In genomic region chr18:2395427-2396161, GRCh38 we compare ENCODE assay signal across 16 cellular contexts.
DNase-seq lines count a peak whose midpoint lies in the region; ATAC-seq and TF ChIP-seq lines count a peak whose summit lies in the region.
"Had no signal": no experiment of that assay in that cellular context is flagged by ENCODE, and none has a peak within 500 bp of the region (broad histone marks: within the 10 kb centered on the region; RNA-seq: fewer than 3 reads in every experiment).

No MANE protein-coding gene starts in this region.

- ATAC-seq in GM18861 (IDR thresholded peaks at IDR 0.05; ENCODE audit: unreplicated experiment) (peak; percentile 81), GM21447 (IDR thresholded peaks at IDR 0.05; ENCODE audit: unreplicated experiment) (peak; percentile 85), HG03097 (IDR thresholded peaks at IDR 0.05; ENCODE audit: low FRiP score, unreplicated experiment) (peak; percentile 79)
- ATAC-seq: HCT116 had no signal

- no peak overlapping the region for H3K4me3 ChIP-seq in choroid plexus epithelial cell (ENCODE audit: low read depth, low read length)
- H3K4me3 ChIP-seq: suprapubic skin had no signal

- CTCF ChIA-PET in activated naive CD4-positive, alpha-beta T cell treated with anti-CD3 and anti-CD28 coated beads, Interleukin-2, amount 10 ng/mL, durations not matched to agents 7 days and 5 days (lab: Charles Lee): interaction anchor here (0.7 kb wide), 1 partner anchor 77 kb away, joined by 3 read pairs; no protein-coding TSS in a partner anchor

- DNase-seq in choroid plexus epithelial cell (ENCODE audit: low read depth) (peak; percentile 30), COLO829 (ENCODE audit: low spot score) (no peak), kidney glomerular epithelial cell (lab: John Stamatoyannopoulos, UW) (no peak), midbrain (lab: John Stamatoyannopoulos, UW) (no peak)
- no peak for DNase-seq in activated naive CD4-positive, alpha-beta T cell treated with anti-CD3 and anti-CD28 coated beads, Interleukin-2, amount 10 ng/mL, durations not matched to agents 7 days and 5 days
- DNase-seq: anterior cingulate cortex; effector CD8-positive, alpha-beta T cell; kidney; NCI-H146; NCI-H69 had no signal

- no peak for TF ChIP-seq CTCF in choroid plexus epithelial cell (conservative IDR thresholded peaks at IDR 0.05; ENCODE audit: low read depth, low read length)

- no peaks in the 10 kb centered on the region for H3K4me1 Mint-ChIP-seq in activated naive CD4-positive, alpha-beta T cell treated with anti-CD3 and anti-CD28 coated beads, Interleukin-2, amount 10 ng/mL, durations not matched to agents 7 days and 5 days
- H3K4me1 Mint-ChIP-seq: CD14-positive monocyte had no signal

- peaks cover 4% of the 10 kb centered on the region for H3K27me3 Mint-ChIP-seq in activated naive CD4-positive, alpha-beta T cell treated with anti-CD3 and anti-CD28 coated beads, Interleukin-2, amount 10 ng/mL, durations not matched to agents 7 days and 5 days

- no peaks in the 10 kb centered on the region for H3K36me3 Mint-ChIP-seq in activated naive CD4-positive, alpha-beta T cell treated with anti-CD3 and anti-CD28 coated beads, Interleukin-2, amount 10 ng/mL, durations not matched to agents 7 days and 5 days
- H3K36me3 Mint-ChIP-seq: CD14-positive monocyte had no signal

- no peak overlapping the region for H3K4me3 Mint-ChIP-seq in activated naive CD4-positive, alpha-beta T cell treated with anti-CD3 and anti-CD28 coated beads, Interleukin-2, amount 10 ng/mL, durations not matched to agents 7 days and 5 days
- H3K4me3 Mint-ChIP-seq: CD14-positive monocyte had no signal

- H3K9me3 Mint-ChIP-seq in activated naive CD4-positive, alpha-beta T cell treated with anti-CD3 and anti-CD28 coated beads, Interleukin-2, amount 10 ng/mL, durations not matched to agents 7 days and 5 days: no peaks in the 10 kb centered on the region

- no peak overlapping the region for H3K27ac Mint-ChIP-seq in activated naive CD4-positive, alpha-beta T cell treated with anti-CD3 and anti-CD28 coated beads, Interleukin-2, amount 10 ng/mL, durations not matched to agents 7 days and 5 days
- H3K27ac Mint-ChIP-seq: CD14-positive monocyte had no signal
